8 cellular contexts compared by ENCODE assay signal in genomic region chr5:6712136-6712581, GRCh38. TPM values are rescaled to one million over a fixed set of nuclear protein-coding genes. Genes with fewer than 3 reads are reported as not detected.
A peak's percentile ranks its signal among the peaks of the same experiment; 100 is the strongest.
DNase-seq lines count a peak whose midpoint lies in the region; ATAC-seq and TF ChIP-seq lines count a peak whose summit lies in the region.

No MANE protein-coding gene starts in this region.

- H3K4me2 ChIP-seq in osteoblast (ENCODE audit: insufficient read depth, low read length): peak overlapping the region; percentile 94

- no peak for TF ChIP-seq EP300 in gastroesophageal sphincter (IDR thresholded peaks at IDR 0.05)

- no CpG with 5 or more reads among the region's 37 CpGs for WGBS in gastroesophageal sphincter (ENCODE audit: low coverage in 1 of 2), 2 donors

- H3K9me3 ChIP-seq in gastroesophageal sphincter (no peaks in the 10 kb centered on the region), osteoblast (ENCODE audit: low read depth, low read length) (no peaks in the 10 kb centered on the region)

- TF ChIP-seq POLR2A in gastroesophageal sphincter (IDR thresholded peaks at IDR 0.05): peak in 1 of 2 donors; percentile 19

- H3K36me3 ChIP-seq in gastroesophageal sphincter (no peaks in the 10 kb centered on the region), osteoblast (ENCODE audit: insufficient read depth, low read length) (no peaks in the 10 kb centered on the region)

- DNase-seq in AG08395 (ENCODE audit: low spot score) (peak; percentile 36), HK-2 (ENCODE audit: unreplicated experiment) (peak; percentile 77), RPMI8226 (peak; percentile 53), osteoblast (ENCODE audit: insufficient read length, low spot score, missing footprints) (peak; percentile 96)
- DNase-seq in activated naive CD4-positive, alpha-beta T cell (lab: John Stamatoyannopoulos, UW): peak in 3 of 4 experiments; percentile 32 to 57 (median 34)

- peak overlapping the region; percentile 65 to 89 for H3K4me3 ChIP-seq in gastroesophageal sphincter
- peak overlapping the region; percentile 88 for H3K4me3 ChIP-seq in osteoblast (ENCODE audit: insufficient read depth, low read length)

- H3K27me3 ChIP-seq in gastroesophageal sphincter: no peaks in the 10 kb centered on the region
- no peaks in the 10 kb centered on the region for H3K27me3 ChIP-seq in osteoblast (ENCODE audit: insufficient read depth, low read length)

- peaks cover 26% of the 10 kb centered on the region for H4K20me1 ChIP-seq in osteoblast (ENCODE audit: insufficient read depth, low read length)

- H3K79me2 ChIP-seq in osteoblast (ENCODE audit: insufficient read depth, low read length): peaks cover 31% of the 10 kb centered on the region

- peak overlapping the region; percentile 93 for H2AFZ ChIP-seq in osteoblast (ENCODE audit: low read length)

- peaks cover 3 to 37% (median 31%) of the 10 kb centered on the region in 3 donors for H3K4me1 ChIP-seq in gastroesophageal sphincter
- peaks cover 22% of the 10 kb centered on the region for H3K4me1 ChIP-seq in osteoblast (ENCODE audit: insufficient read depth, low read length)

- peak overlapping the region; percentile 92 to 99 (median 96) for H3K27ac ChIP-seq in gastroesophageal sphincter
- H3K27ac ChIP-seq in osteoblast (ENCODE audit: low read depth, low read length): peak overlapping the region; percentile 89

- TF ChIP-seq CTCF in gastroesophageal sphincter (IDR thresholded peaks at IDR 0.05) (peak in 1 of 4 experiments; percentile 44), osteoblast (IDR thresholded peaks at IDR 0.05; ENCODE audit: extremely low read depth, low read depth, low read length) (no peak)

- ATAC-seq in GM18870 (IDR thresholded peaks at IDR 0.05; ENCODE audit: unreplicated experiment): peak; percentile 13
- ATAC-seq in gastroesophageal sphincter: no peak
- ATAC-seq in HG02610 (IDR thresholded peaks at IDR 0.05; ENCODE audit: unreplicated experiment): no peak

RNA-seq across cellular contexts. Expression of gene TENT4A, which starts 1.1 kb away (rescaled TPM):
- total RNA-seq in gastroesophageal sphincter (10 to 100 TPM; 15.8 to 21.3 (median 17.3) TPM), osteoblast (16.5 and 21.4 TPM in 2 replicates)

Comparison
In these comparisons a context has a peak if more than half of its experiments do, and no peak if none do; other contexts are left out.
1. DNase-seq: peak in every context shown above with its lines; median percentile 96 in osteoblast; 77 in HK-2; 53 in RPMI8226; 36 in AG08395; 34 in activated naive CD4-positive, alpha-beta T cell.